In genomic region chr20:19660808-19661378, GRCh38 we compare ENCODE assay signal across 1 cellular context.
TF ChIP-seq lines count a peak whose summit lies in the region.

No MANE protein-coding gene starts in this region.

TF ChIP-seq in HepG2, 621 proteins besides CTCF, POLR2A, EP300 and RAD21 (continued from another document and continues in another):
- TF ChIP-seq, protein P1, sequence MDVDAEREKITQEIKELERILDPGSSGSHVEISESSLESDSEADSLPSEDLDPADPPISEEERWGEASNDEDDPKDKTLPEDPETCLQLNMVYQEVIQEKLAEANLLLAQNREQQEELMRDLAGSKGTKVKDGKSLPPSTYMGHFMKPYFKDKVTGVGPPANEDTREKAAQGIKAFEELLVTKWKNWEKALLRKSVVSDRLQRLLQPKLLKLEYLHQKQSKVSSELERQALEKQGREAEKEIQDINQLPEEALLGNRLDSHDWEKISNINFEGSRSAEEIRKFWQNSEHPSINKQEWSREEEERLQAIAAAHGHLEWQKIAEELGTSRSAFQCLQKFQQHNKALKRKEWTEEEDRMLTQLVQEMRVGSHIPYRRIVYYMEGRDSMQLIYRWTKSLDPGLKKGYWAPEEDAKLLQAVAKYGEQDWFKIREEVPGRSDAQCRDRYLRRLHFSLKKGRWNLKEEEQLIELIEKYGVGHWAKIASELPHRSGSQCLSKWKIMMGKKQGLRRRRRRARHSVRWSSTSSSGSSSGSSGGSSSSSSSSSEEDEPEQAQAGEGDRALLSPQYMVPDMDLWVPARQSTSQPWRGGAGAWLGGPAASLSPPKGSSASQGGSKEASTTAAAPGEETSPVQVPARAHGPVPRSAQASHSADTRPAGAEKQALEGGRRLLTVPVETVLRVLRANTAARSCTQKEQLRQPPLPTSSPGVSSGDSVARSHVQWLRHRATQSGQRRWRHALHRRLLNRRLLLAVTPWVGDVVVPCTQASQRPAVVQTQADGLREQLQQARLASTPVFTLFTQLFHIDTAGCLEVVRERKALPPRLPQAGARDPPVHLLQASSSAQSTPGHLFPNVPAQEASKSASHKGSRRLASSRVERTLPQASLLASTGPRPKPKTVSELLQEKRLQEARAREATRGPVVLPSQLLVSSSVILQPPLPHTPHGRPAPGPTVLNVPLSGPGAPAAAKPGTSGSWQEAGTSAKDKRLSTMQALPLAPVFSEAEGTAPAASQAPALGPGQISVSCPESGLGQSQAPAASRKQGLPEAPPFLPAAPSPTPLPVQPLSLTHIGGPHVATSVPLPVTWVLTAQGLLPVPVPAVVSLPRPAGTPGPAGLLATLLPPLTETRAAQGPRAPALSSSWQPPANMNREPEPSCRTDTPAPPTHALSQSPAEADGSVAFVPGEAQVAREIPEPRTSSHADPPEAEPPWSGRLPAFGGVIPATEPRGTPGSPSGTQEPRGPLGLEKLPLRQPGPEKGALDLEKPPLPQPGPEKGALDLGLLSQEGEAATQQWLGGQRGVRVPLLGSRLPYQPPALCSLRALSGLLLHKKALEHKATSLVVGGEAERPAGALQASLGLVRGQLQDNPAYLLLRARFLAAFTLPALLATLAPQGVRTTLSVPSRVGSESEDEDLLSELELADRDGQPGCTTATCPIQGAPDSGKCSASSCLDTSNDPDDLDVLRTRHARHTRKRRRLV (CRISPR knock-in tag; IDR thresholded peaks at IDR 0.05) = no peak
- TF ChIP-seq, protein P2, sequence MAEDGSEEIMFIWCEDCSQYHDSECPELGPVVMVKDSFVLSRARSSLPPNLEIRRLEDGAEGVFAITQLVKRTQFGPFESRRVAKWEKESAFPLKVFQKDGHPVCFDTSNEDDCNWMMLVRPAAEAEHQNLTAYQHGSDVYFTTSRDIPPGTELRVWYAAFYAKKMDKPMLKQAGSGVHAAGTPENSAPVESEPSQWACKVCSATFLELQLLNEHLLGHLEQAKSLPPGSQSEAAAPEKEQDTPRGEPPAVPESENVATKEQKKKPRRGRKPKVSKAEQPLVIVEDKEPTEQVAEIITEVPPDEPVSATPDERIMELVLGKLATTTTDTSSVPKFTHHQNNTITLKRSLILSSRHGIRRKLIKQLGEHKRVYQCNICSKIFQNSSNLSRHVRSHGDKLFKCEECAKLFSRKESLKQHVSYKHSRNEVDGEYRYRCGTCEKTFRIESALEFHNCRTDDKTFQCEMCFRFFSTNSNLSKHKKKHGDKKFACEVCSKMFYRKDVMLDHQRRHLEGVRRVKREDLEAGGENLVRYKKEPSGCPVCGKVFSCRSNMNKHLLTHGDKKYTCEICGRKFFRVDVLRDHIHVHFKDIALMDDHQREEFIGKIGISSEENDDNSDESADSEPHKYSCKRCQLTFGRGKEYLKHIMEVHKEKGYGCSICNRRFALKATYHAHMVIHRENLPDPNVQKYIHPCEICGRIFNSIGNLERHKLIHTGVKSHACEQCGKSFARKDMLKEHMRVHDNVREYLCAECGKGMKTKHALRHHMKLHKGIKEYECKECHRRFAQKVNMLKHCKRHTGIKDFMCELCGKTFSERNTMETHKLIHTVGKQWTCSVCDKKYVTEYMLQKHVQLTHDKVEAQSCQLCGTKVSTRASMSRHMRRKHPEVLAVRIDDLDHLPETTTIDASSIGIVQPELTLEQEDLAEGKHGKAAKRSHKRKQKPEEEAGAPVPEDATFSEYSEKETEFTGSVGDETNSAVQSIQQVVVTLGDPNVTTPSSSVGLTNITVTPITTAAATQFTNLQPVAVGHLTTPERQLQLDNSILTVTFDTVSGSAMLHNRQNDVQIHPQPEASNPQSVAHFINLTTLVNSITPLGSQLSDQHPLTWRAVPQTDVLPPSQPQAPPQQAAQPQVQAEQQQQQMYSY (CRISPR knock-in tag; IDR thresholded peaks at IDR 0.05) = no peak
- TF ChIP-seq IRX3 (CRISPR knock-in tag; IDR thresholded peaks at IDR 0.05; ENCODE audit: borderline replicate concordance, low read depth) = no peak
- no peak; the same call in 1 of the 2 replicates for TF ChIP-seq ZNF644 (CRISPR knock-in tag; IDR thresholded peaks at IDR 0.05; ENCODE audit: low read depth)
- TF ChIP-seq ZNF432 (CRISPR knock-in tag; IDR thresholded peaks at IDR 0.05; ENCODE audit: borderline replicate concordance) = no peak
- TF ChIP-seq, protein P3, sequence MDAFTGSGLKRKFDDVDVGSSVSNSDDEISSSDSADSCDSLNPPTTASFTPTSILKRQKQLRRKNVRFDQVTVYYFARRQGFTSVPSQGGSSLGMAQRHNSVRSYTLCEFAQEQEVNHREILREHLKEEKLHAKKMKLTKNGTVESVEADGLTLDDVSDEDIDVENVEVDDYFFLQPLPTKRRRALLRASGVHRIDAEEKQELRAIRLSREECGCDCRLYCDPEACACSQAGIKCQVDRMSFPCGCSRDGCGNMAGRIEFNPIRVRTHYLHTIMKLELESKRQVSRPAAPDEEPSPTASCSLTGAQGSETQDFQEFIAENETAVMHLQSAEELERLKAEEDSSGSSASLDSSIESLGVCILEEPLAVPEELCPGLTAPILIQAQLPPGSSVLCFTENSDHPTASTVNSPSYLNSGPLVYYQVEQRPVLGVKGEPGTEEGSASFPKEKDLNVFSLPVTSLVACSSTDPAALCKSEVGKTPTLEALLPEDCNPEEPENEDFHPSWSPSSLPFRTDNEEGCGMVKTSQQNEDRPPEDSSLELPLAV (CRISPR knock-in tag; conservative IDR thresholded peaks at IDR 0.05; ENCODE audit: low read depth) = no peak
- TF ChIP-seq ATF7-NPFF (CRISPR knock-in tag; IDR thresholded peaks at IDR 0.05; ENCODE audit: low read depth) = no peak
- TF ChIP-seq MYNN (CRISPR knock-in tag; IDR thresholded peaks at IDR 0.05; ENCODE audit: low read depth) = no peak
- TF ChIP-seq HNRNPK (IDR thresholded peaks at IDR 0.05; ENCODE audit: low read depth, low read length, poor library complexity, severe bottlenecking) = no peak
- no peak for TF ChIP-seq ZNF326 (CRISPR knock-in tag; IDR thresholded peaks at IDR 0.05; ENCODE audit: borderline replicate concordance)
- TF ChIP-seq ZNF205 (CRISPR knock-in tag; IDR thresholded peaks at IDR 0.05) = no peak
- TF ChIP-seq ELF1 (CRISPR knock-in tag; IDR thresholded peaks at IDR 0.05) = 0 out of 2 replicates have a peak, but pooled peaks have one; percentile 51
- TF ChIP-seq KLF12 (CRISPR knock-in tag; IDR thresholded peaks at IDR 0.05; ENCODE audit: borderline replicate concordance) = no peak
- TF ChIP-seq CBX1 (IDR thresholded peaks at IDR 0.05; ENCODE audit: low read depth) = no peak
- no peak for TF ChIP-seq ZNF563 (CRISPR knock-in tag; IDR thresholded peaks at IDR 0.05)
- TF ChIP-seq ZNF652 (CRISPR knock-in tag; IDR thresholded peaks at IDR 0.05; ENCODE audit: borderline replicate concordance, low read depth) = no peak
- TF ChIP-seq POGK (CRISPR knock-in tag; conservative IDR thresholded peaks at IDR 0.05) = no peak
- TF ChIP-seq, protein P4, sequence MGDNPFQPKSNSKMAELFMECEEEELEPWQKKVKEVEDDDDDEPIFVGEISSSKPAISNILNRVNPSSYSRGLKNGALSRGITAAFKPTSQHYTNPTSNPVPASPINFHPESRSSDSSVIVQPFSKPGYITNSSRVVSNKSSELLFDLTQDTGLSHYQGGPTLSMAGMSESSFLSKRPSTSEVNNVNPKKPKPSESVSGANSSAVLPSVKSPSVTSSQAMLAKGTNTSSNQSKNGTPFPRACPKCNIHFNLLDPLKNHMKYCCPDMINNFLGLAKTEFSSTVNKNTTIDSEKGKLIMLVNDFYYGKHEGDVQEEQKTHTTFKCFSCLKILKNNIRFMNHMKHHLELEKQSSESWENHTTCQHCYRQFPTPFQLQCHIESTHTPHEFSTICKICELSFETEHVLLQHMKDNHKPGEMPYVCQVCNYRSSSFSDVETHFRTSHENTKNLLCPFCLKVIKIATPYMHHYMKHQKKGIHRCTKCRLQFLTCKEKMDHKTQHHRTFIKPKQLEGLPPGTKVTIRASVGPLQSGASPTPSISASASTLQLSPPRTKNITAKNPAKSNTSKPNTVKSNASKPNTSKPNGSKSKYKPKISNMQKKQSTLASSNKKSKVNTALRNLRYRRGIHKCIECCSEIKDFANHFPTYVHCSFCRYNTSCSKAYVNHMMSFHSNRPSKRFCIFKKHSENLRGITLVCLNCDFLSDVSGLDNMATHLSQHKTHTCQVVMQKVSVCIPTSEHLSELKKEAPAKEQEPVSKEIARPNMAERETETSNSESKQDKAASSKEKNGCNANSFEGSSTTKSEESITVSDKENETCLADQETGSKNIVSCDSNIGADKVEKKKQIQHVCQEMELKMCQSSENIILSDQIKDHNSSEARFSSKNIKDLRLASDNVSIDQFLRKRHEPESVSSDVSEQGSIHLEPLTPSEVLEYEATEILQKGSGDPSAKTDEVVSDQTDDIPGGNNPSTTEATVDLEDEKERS (CRISPR knock-in tag; IDR thresholded peaks at IDR 0.05) = no peak
- TF ChIP-seq HHEX (CRISPR knock-in tag; IDR thresholded peaks at IDR 0.05) = no peak
- TF ChIP-seq FOXA1 (IDR thresholded peaks at IDR 0.05) = no peak
- peak; percentile 53; the same call in 1 of the 2 replicates for TF ChIP-seq FOXA1 (CRISPR knock-in tag; IDR thresholded peaks at IDR 0.05)
- no peak for TF ChIP-seq ATAD3A (CRISPR knock-in tag; IDR thresholded peaks at IDR 0.05)
- no peak for TF ChIP-seq KLF11 (CRISPR knock-in tag; IDR thresholded peaks at IDR 0.05)
- no peak for TF ChIP-seq SIX1 (CRISPR knock-in tag; IDR thresholded peaks at IDR 0.05; ENCODE audit: borderline replicate concordance)
- TF ChIP-seq, protein P5, sequence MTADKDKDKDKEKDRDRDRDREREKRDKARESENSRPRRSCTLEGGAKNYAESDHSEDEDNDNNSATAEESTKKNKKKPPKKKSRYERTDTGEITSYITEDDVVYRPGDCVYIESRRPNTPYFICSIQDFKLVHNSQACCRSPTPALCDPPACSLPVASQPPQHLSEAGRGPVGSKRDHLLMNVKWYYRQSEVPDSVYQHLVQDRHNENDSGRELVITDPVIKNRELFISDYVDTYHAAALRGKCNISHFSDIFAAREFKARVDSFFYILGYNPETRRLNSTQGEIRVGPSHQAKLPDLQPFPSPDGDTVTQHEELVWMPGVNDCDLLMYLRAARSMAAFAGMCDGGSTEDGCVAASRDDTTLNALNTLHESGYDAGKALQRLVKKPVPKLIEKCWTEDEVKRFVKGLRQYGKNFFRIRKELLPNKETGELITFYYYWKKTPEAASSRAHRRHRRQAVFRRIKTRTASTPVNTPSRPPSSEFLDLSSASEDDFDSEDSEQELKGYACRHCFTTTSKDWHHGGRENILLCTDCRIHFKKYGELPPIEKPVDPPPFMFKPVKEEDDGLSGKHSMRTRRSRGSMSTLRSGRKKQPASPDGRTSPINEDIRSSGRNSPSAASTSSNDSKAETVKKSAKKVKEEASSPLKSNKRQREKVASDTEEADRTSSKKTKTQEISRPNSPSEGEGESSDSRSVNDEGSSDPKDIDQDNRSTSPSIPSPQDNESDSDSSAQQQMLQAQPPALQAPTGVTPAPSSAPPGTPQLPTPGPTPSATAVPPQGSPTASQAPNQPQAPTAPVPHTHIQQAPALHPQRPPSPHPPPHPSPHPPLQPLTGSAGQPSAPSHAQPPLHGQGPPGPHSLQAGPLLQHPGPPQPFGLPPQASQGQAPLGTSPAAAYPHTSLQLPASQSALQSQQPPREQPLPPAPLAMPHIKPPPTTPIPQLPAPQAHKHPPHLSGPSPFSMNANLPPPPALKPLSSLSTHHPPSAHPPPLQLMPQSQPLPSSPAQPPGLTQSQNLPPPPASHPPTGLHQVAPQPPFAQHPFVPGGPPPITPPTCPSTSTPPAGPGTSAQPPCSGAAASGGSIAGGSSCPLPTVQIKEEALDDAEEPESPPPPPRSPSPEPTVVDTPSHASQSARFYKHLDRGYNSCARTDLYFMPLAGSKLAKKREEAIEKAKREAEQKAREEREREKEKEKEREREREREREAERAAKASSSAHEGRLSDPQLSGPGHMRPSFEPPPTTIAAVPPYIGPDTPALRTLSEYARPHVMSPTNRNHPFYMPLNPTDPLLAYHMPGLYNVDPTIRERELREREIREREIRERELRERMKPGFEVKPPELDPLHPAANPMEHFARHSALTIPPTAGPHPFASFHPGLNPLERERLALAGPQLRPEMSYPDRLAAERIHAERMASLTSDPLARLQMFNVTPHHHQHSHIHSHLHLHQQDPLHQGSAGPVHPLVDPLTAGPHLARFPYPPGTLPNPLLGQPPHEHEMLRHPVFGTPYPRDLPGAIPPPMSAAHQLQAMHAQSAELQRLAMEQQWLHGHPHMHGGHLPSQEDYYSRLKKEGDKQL (CRISPR knock-in tag; IDR thresholded peaks at IDR 0.05; ENCODE audit: low read depth) = no peak
- no peak for TF ChIP-seq NFAT5 (CRISPR knock-in tag; IDR thresholded peaks at IDR 0.05)
